Comparison of ENCODE assay signal across 15 cellular contexts in the genomic region with DNA sequence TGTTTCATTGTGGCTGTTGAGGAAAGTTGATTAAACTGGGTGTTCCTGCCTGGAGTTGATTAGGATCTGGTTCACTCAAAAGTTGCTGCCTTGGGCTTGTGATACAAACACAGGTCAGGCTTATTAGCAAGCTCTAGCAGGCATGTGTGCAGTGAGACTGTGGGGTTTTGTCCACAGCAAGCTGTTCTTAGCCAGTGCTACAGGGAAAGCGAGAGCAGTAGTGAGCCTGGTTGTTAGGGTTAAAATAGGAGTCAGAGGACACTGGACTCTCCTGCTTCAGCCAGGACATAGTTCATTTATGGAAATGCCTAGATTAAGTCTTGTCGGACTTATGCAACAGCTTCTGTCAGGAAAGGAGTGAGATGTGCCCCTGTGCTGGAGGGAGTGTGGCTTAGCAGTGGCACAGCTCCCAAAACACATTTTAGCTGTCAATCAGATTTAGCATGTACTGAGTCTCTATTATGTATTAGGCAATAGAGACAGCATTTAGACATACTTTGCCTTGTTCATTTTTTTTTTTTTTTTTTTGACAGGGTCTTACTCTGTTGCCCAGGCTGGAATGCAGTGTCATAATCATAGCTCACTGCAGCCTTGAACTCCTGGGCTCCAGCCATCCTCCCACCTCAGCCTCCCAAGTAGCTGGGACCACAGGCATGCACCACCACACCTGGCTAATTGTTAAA. TPM values are rescaled to one million over a fixed set of nuclear protein-coding genes. Genes with fewer than 3 reads are reported as not detected.
DNase-seq lines count a peak whose midpoint lies in the region; ATAC-seq and TF ChIP-seq lines count a peak whose summit lies in the region.
"Had no signal": no experiment of that assay in that cellular context is flagged by ENCODE, and none has a peak within 500 bp of the region (broad histone marks: within the 10 kb centered on the region; RNA-seq: fewer than 3 reads in every experiment).

No MANE protein-coding gene starts in this region.

- TF ChIP-seq CTCF in endodermal cell (conservative IDR thresholded peaks at IDR 0.05) (no peak), liver (IDR thresholded peaks at IDR 0.05; ENCODE audit: low read depth, low read length, missing input control) (no peak), vagina (IDR thresholded peaks at IDR 0.05) (no peak), BE2C (IDR thresholded peaks at IDR 0.05; ENCODE audit: low read depth, low read length) (no peak)

- 91 to 94% methylated on average over 2 of the region's 2 CpGs for WGBS in endodermal cell (ENCODE audit: insufficient coverage in 1 of 2, insufficient read length in 1 of 2), 2 experiments
- WGBS in liver: 28% methylated on average over 2 of the region's 2 CpGs

- peak overlapping the region; percentile 86 for H3K27ac Mint-ChIP-seq in activated naive CD8-positive, alpha-beta T cell
- H3K27ac Mint-ChIP-seq in activated naive CD8-positive, alpha-beta T cell treated with anti-CD3 and anti-CD28 coated beads, Interleukin-2, amount 50 U/mL, for 24 hours: no peak overlapping the region
- peak overlapping the region; percentile 18 for H3K27ac Mint-ChIP-seq in endodermal cell

- ATAC-seq in activated naive CD8-positive, alpha-beta T cell treated with anti-CD3 and anti-CD28 coated beads, Interleukin-2, amount 50 U/mL, for 24 hours: no peak
- ATAC-seq in HG03025 (IDR thresholded peaks at IDR 0.05; ENCODE audit: low FRiP score, unreplicated experiment): no peak
- ATAC-seq: mucosa of descending colon had no signal

- intact Hi-C loops in vagina (cut with DNase I): no loop called here

- TF ChIP-seq POLR2A in vagina (IDR thresholded peaks at IDR 0.05): no peak

- no peaks in the 10 kb centered on the region for H3K27me3 ChIP-seq in endodermal cell (ENCODE audit: control insufficient read depth, insufficient read depth, low read length, poor library complexity, severe bottlenecking)
- no peaks in the 10 kb centered on the region for H3K27me3 ChIP-seq in liver (ENCODE audit: control insufficient read depth in 4 of 4, insufficient read depth in 4 of 4, low read length in 3 of 4)
- H3K27me3 ChIP-seq in vagina: no peaks in the 10 kb centered on the region
- no peaks in the 10 kb centered on the region for H3K27me3 ChIP-seq in BE2C
- H3K27me3 ChIP-seq: BLaER1, sigmoid colon had no signal

- H3K9me3 ChIP-seq in endodermal cell (ENCODE audit: control insufficient read depth, low read length) (no peaks in the 10 kb centered on the region), liver (ENCODE audit: control insufficient read depth in 4 of 4, low read length in 3 of 4) (no peaks in the 10 kb centered on the region), vagina (no peaks in the 10 kb centered on the region), BE2C (no peaks in the 10 kb centered on the region)
- H3K9me3 ChIP-seq: BLaER1, mucosa of descending colon, sigmoid colon had no signal

- no peaks in the 10 kb centered on the region for H3K4me1 ChIP-seq in endodermal cell (ENCODE audit: control insufficient read depth, insufficient read depth, low read length)
- peaks cover 0 to 51% (median 34%) of the 10 kb centered on the region in 4 donors for H3K4me1 ChIP-seq in liver (ENCODE audit: control insufficient read depth in 4 of 4, insufficient read depth in 4 of 4, low read length in 3 of 4)
- peaks cover 48% of the 10 kb centered on the region for H3K4me1 ChIP-seq in vagina
- no peaks in the 10 kb centered on the region for H3K4me1 ChIP-seq in BE2C

- H3K4me1 Mint-ChIP-seq in activated naive CD8-positive, alpha-beta T cell (ENCODE audit: low read depth): peaks cover 48% of the 10 kb centered on the region
- peaks cover 31% of the 10 kb centered on the region for H3K4me1 Mint-ChIP-seq in activated naive CD8-positive, alpha-beta T cell treated with anti-CD3 and anti-CD28 coated beads, Interleukin-2, amount 50 U/mL, for 24 hours
- H3K4me1 Mint-ChIP-seq in endodermal cell: no peaks in the 10 kb centered on the region

- H3K4me3 ChIP-seq in endodermal cell (ENCODE audit: low read length): no peak overlapping the region
- no peak overlapping the region for H3K4me3 ChIP-seq in liver (ENCODE audit: low read depth in 1 of 3, low read length in 3 of 3)
- no peak overlapping the region for H3K4me3 ChIP-seq in vagina
- no peak overlapping the region for H3K4me3 ChIP-seq in BE2C (ENCODE audit: low read depth, low read length)
- H3K4me3 ChIP-seq: BLaER1, mucosa of descending colon, sigmoid colon had no signal

- peak overlapping the region; percentile 51 for H3K4me3 Mint-ChIP-seq in activated naive CD8-positive, alpha-beta T cell
- no peak overlapping the region for H3K4me3 Mint-ChIP-seq in activated naive CD8-positive, alpha-beta T cell treated with anti-CD3 and anti-CD28 coated beads, Interleukin-2, amount 50 U/mL, for 24 hours
- H3K4me3 Mint-ChIP-seq in endodermal cell: no peak overlapping the region

- H3K27ac ChIP-seq in endodermal cell (ENCODE audit: low read depth, low read length): no peak overlapping the region
- peak overlapping the region; percentile 66 to 72 for H3K27ac ChIP-seq in liver (ENCODE audit: low read depth in 1 of 2, low read length in 2 of 2)
- peak overlapping the region; percentile 24 for H3K27ac ChIP-seq in vagina
- H3K27ac ChIP-seq: BLaER1 had no signal

- H3K27me3 Mint-ChIP-seq in activated naive CD8-positive, alpha-beta T cell: no peaks in the 10 kb centered on the region
- no peaks in the 10 kb centered on the region for H3K27me3 Mint-ChIP-seq in activated naive CD8-positive, alpha-beta T cell treated with anti-CD3 and anti-CD28 coated beads, Interleukin-2, amount 50 U/mL, for 24 hours
- no peaks in the 10 kb centered on the region for H3K27me3 Mint-ChIP-seq in endodermal cell (ENCODE audit: insufficient read depth)

- no peaks in the 10 kb centered on the region for H3K9me3 Mint-ChIP-seq in activated naive CD8-positive, alpha-beta T cell (ENCODE audit: low read depth)
- no peaks in the 10 kb centered on the region for H3K9me3 Mint-ChIP-seq in activated naive CD8-positive, alpha-beta T cell treated with anti-CD3 and anti-CD28 coated beads, Interleukin-2, amount 50 U/mL, for 24 hours
- no peaks in the 10 kb centered on the region for H3K9me3 Mint-ChIP-seq in endodermal cell

- DNase-seq in activated naive CD8-positive, alpha-beta T cell treated with anti-CD3 and anti-CD28 coated beads, Interleukin-2, amount 50 U/mL, for 24 hours: no peak
- no peak for DNase-seq in endodermal cell
- no peak for DNase-seq in vagina (ENCODE audit: extremely low spot score in 2 of 2)
- DNase-seq in SK-N-DZ (ENCODE audit: low spot score): no peak
- DNase-seq in BE2C: no peak
- DNase-seq: activated effector memory CD4-positive, alpha-beta T cell treated with anti-CD3 and anti-CD28 coated beads, Interleukin-2, amount 50 U/mL, for 16 hours; hypothalamus; mucosa of descending colon; NCI-H1436; NCI-H82; sigmoid colon had no signal

- peaks cover 2% of the 10 kb centered on the region for H3K36me3 Mint-ChIP-seq in activated naive CD8-positive, alpha-beta T cell
- H3K36me3 Mint-ChIP-seq in activated naive CD8-positive, alpha-beta T cell treated with anti-CD3 and anti-CD28 coated beads, Interleukin-2, amount 50 U/mL, for 24 hours (ENCODE audit: low read depth): peaks cover 47% of the 10 kb centered on the region
- H3K36me3 Mint-ChIP-seq in endodermal cell (ENCODE audit: low read depth): peaks cover 47% of the 10 kb centered on the region

- TF ChIP-seq RAD21 in liver (IDR thresholded peaks at IDR 0.05): peak; percentile 32 to 34

- H3K9ac ChIP-seq in endodermal cell (ENCODE audit: extremely low read depth, low read length, poor library complexity, severe bottlenecking): no peak overlapping the region
- no peak overlapping the region for H3K9ac ChIP-seq in liver (ENCODE audit: low read depth in 1 of 2, low read length in 2 of 2)
- H3K9ac ChIP-seq: BLaER1 had no signal

- H3K36me3 ChIP-seq in endodermal cell (ENCODE audit: control insufficient read depth, insufficient read depth, low read length) (peaks cover 78% of the 10 kb centered on the region), liver (ENCODE audit: control insufficient read depth in 4 of 4, insufficient read depth in 3 of 4, low read depth in 1 of 4, low read length in 3 of 4) (peaks cover 6 to 24% (median 14%) of the 10 kb centered on the region in 4 donors), vagina (peaks cover 0 to 30% of the 10 kb centered on the region in 2 donors), BE2C (peaks cover 77% of the 10 kb centered on the region)

TF ChIP-seq in liver, 16 proteins besides CTCF, POLR2A, EP300 and RAD21 (continues in another document):
- TF ChIP-seq EGR1 (IDR thresholded peaks at IDR 0.05; ENCODE audit: low read depth in 2 of 2) (no peak), NR2F2 (IDR thresholded peaks at IDR 0.05) (no peak), RXRA (IDR thresholded peaks at IDR 0.05) (peak; percentile 62 to 80)

RNA-seq across cellular contexts. Expression of gene SNRPD3, which starts 8.7 kb away (rescaled TPM):
- 100 to 1,000 TPM; 158 to 180 TPM for total RNA-seq in endodermal cell
- 174 TPM for polyA plus RNA-seq in endodermal cell (2013, experiment 1 of 2)
- polyA plus RNA-seq in endodermal cell (2013, experiment 2 of 2): 166 TPM
- total RNA-seq in liver: 100 to 1,000 TPM in 1 of 2 donors, 10 to 100 TPM in 1; 91.3 to 128 TPM
- 10 to 100 TPM; 57.2 to 80.6 TPM for polyA plus RNA-seq in liver
- total RNA-seq in vagina: 125 TPM
- polyA plus RNA-seq in SK-N-DZ (2014; cell fraction: cytosol; rRNA removed): 357 and 397 TPM in 2 replicates
- 183 and 255 TPM in 2 replicates for polyA plus RNA-seq in SK-N-DZ (2014; cell fraction: nucleus; rRNA removed)
- polyA plus RNA-seq in BE2C (2012; ENCODE audit: insufficient read depth, insufficient read length, low read depth): 546 TPM

RNA-seq across cellular contexts. Expression of gene GUCD1, which starts 9.6 kb away (rescaled TPM):
- total RNA-seq in endodermal cell (10 to 100 TPM; 64.7 to 73.6 TPM), liver (100 to 1,000 TPM; 176 to 202 TPM), vagina (81.8 TPM)
- polyA plus RNA-seq in endodermal cell (2013, experiment 1 of 2): 38.1 TPM
- polyA plus RNA-seq in endodermal cell (2013, experiment 2 of 2): 44.2 TPM
- 100 to 1,000 TPM; 118 to 182 TPM for polyA plus RNA-seq in liver
- polyA plus RNA-seq in SK-N-DZ (2014; cell fraction: cytosol; rRNA removed): 69.4 and 76.9 TPM in 2 replicates
- polyA plus RNA-seq in SK-N-DZ (2014; cell fraction: nucleus; rRNA removed): 37.3 and 37.7 TPM in 2 replicates
- polyA plus RNA-seq in BE2C (2012; ENCODE audit: insufficient read depth, insufficient read length, low read depth): 49.5 TPM

RNA-seq across cellular contexts. Expression of gene LRRC75B, which starts 28.4 kb away (rescaled TPM):
- 10 to 100 TPM; 27.4 to 31.2 TPM for total RNA-seq in endodermal cell
- polyA plus RNA-seq in endodermal cell (2013, experiment 1 of 2): 30.7 TPM
- polyA plus RNA-seq in endodermal cell (2013, experiment 2 of 2): 24.6 TPM
- total RNA-seq in liver: 1 to 10 TPM; 7.8 to 8.5 TPM
- 10 to 100 TPM; 10.2 to 14.3 TPM for polyA plus RNA-seq in liver
- total RNA-seq in vagina: 17.9 TPM
- 22.5 and 24.4 TPM in 2 replicates for polyA plus RNA-seq in SK-N-DZ (2014; cell fraction: cytosol; rRNA removed)
- polyA plus RNA-seq in SK-N-DZ (2014; cell fraction: nucleus; rRNA removed): 106 and 143 TPM in 2 replicates
- polyA plus RNA-seq in BE2C (2012; ENCODE audit: insufficient read depth, insufficient read length, low read depth): 8.6 TPM

RNA-seq across cellular contexts. Expression of gene GGT1, which starts 38.5 kb away (rescaled TPM):
- 10 to 100 TPM; 22.4 to 52.8 TPM for total RNA-seq in endodermal cell
- polyA plus RNA-seq in endodermal cell (2013, experiment 1 of 2): 6.2 TPM
- polyA plus RNA-seq in endodermal cell (2013, experiment 2 of 2): 6.4 TPM
- 100 to 1,000 TPM in 1 of 2 donors, 10 to 100 TPM in 1; 90.5 to 107 TPM for total RNA-seq in liver
- 100 to 1,000 TPM; 117 to 147 TPM for polyA plus RNA-seq in liver
- total RNA-seq in vagina: 4.9 TPM
- polyA plus RNA-seq in SK-N-DZ (2014; cell fraction: cytosol; rRNA removed): 22.2 and 30.3 TPM in 2 replicates
- 63.3 and 66.5 TPM in 2 replicates for polyA plus RNA-seq in SK-N-DZ (2014; cell fraction: nucleus; rRNA removed)
- 14.6 TPM for polyA plus RNA-seq in BE2C (2012; ENCODE audit: insufficient read depth, insufficient read length, low read depth)
